ENCODE assay signal across 11 cellular contexts in genomic region chr18:32383040-32383819, GRCh38.
DNase-seq lines count a peak whose midpoint lies in the region; ATAC-seq and TF ChIP-seq lines count a peak whose summit lies in the region.
"Had no signal": no experiment of that assay in that cellular context is flagged by ENCODE, and none has a peak within 500 bp of the region (broad histone marks: within the 10 kb centered on the region; RNA-seq: fewer than 3 reads in every experiment).

No MANE protein-coding gene starts in this region.

- CTCF ChIA-PET in AG04449 (lab: Yijun Ruan, JAX) = interaction anchor here (1.6 kb wide), 1 partner anchor 94 kb away, joined by 4 read pairs; no protein-coding TSS in a partner anchor

- H3K4me3 Mint-ChIP-seq in activated naive CD8-positive, alpha-beta T cell treated with anti-CD3 and anti-CD28 coated beads for 36 hours = no peak overlapping the region

- TF ChIP-seq EP300 in esophagus muscularis mucosa (IDR thresholded peaks at IDR 0.05) = no peak

- no peaks in the 10 kb centered on the region for H3K36me3 Mint-ChIP-seq in activated naive CD8-positive, alpha-beta T cell treated with anti-CD3 and anti-CD28 coated beads for 36 hours

- no peak for TF ChIP-seq CTCF in AG04449 (IDR thresholded peaks at IDR 0.05; ENCODE audit: insufficient read depth, low read length, missing control alignments)
- TF ChIP-seq CTCF in esophagus muscularis mucosa (IDR thresholded peaks at IDR 0.05) = no peak
- TF ChIP-seq CTCF in mucosa of descending colon (IDR thresholded peaks at IDR 0.05) = no peak

- H3K27me3 Mint-ChIP-seq in activated naive CD8-positive, alpha-beta T cell treated with anti-CD3 and anti-CD28 coated beads for 36 hours = peaks cover 5% of the 10 kb centered on the region

- H3K36me3 ChIP-seq in esophagus muscularis mucosa (no peaks in the 10 kb centered on the region), mucosa of descending colon (ENCODE audit: low read depth) (no peaks in the 10 kb centered on the region)
- H3K36me3 ChIP-seq: Peyer's patch had no signal

- intact Hi-C loops in esophagus muscularis mucosa (cut with DNase I) (no loop called here), mucosa of descending colon (cut with DNase I, micrococcal nuclease) (no loop called here)

- H3K4me1 ChIP-seq in esophagus muscularis mucosa = peaks cover 30 to 53% (median 40%) of the 10 kb centered on the region in 4 donors
- H3K4me1 ChIP-seq in mucosa of descending colon (ENCODE audit: low read depth) = peaks cover 3% of the 10 kb centered on the region
- H3K4me1 ChIP-seq: Peyer's patch had no signal

- no peak for TF ChIP-seq POLR2A in esophagus muscularis mucosa (IDR thresholded peaks at IDR 0.05; ENCODE audit: low read depth)

- ATAC-seq in mucosa of descending colon = peak; percentile 82

- no peak overlapping the region for H3K27ac Mint-ChIP-seq in activated naive CD8-positive, alpha-beta T cell treated with anti-CD3 and anti-CD28 coated beads for 36 hours

- no peaks in the 10 kb centered on the region for H3K9me3 Mint-ChIP-seq in activated naive CD8-positive, alpha-beta T cell treated with anti-CD3 and anti-CD28 coated beads for 36 hours

- H3K4me3 ChIP-seq in AG04449 (ENCODE audit: low read depth, low read length) = no peak overlapping the region
- H3K4me3 ChIP-seq in esophagus muscularis mucosa = no peak overlapping the region
- no peak overlapping the region for H3K4me3 ChIP-seq in mucosa of descending colon
- H3K4me3 ChIP-seq: Peyer's patch had no signal

- POLR2A ChIA-PET in AG04449 (lab: Yijun Ruan, JAX) = no interaction called here

- peak overlapping the region; percentile 2 to 47 (median 18) for H3K27ac ChIP-seq in esophagus muscularis mucosa (replicated peaks in 1 of 4)
- H3K27ac ChIP-seq: C4-2B had no signal

- no peaks in the 10 kb centered on the region for H3K9me3 ChIP-seq in esophagus muscularis mucosa
- no peaks in the 10 kb centered on the region for H3K9me3 ChIP-seq in mucosa of descending colon
- H3K9me3 ChIP-seq: Peyer's patch had no signal

- WGBS in esophagus muscularis mucosa = 51% methylated on average over 4 of the region's 4 CpGs

- H3K4me1 Mint-ChIP-seq in activated naive CD8-positive, alpha-beta T cell treated with anti-CD3 and anti-CD28 coated beads for 36 hours = no peaks in the 10 kb centered on the region

- H3K27me3 ChIP-seq in esophagus muscularis mucosa = no peaks in the 10 kb centered on the region
- H3K27me3 ChIP-seq: Peyer's patch had no signal

- DNase-seq in AG04449 (ENCODE audit: low read depth, low spot score) = peak; percentile 77
- peak; percentile 25 for DNase-seq in NCI-H510A (lab: John Stamatoyannopoulos, UW)
- DNase-seq in esophagus muscularis mucosa (ENCODE audit: extremely low spot score) = no peak
- DNase-seq in mucosa of descending colon = no peak
- no peak for DNase-seq in retina
- no peak for DNase-seq in activated naive CD8-positive, alpha-beta T cell treated with anti-CD3 and anti-CD28 coated beads for 36 hours
- no peak for DNase-seq in activated CD8-positive, alpha-beta memory T cell treated with anti-CD3 and anti-CD28 coated beads, Interleukin-2, amount 50 U/mL, for 4 hours
- no peak for DNase-seq in Kasumi-1 (lab: John Stamatoyannopoulos, UW)
- DNase-seq: hypothalamus, Peyer's patch had no signal

Comparison
In these comparisons a context has a peak if more than half of its experiments do, and no peak if none do; other contexts are left out.
1. DNase-seq: peak in AG04449 (single experiment) and NCI-H510A (single experiment); none in esophagus muscularis mucosa (single experiment), mucosa of descending colon (0 of 3), retina (single experiment), activated naive CD8-positive, alpha-beta T cell treated with anti-CD3 and anti-CD28 coated beads for 36 hours (single experiment), activated CD8-positive, alpha-beta memory T cell treated with anti-CD3 and anti-CD28 coated beads, Interleukin-2, amount 50 U/mL, for 4 hours (single experiment) and Kasumi-1 (0 of 2).